In genomic region chr7:135662373-135663114, GRCh38 we compare ENCODE assay signal across 1 cellular context.
TF ChIP-seq lines count a peak whose summit lies in the region.

Gene STMP1 (plus strand): TSS chr7:135662514.

TF ChIP-seq in K562, 482 proteins besides CTCF, POLR2A, EP300 and RAD21 (continued from another document and continues in another):
- TF ChIP-seq MGA (IDR thresholded peaks at IDR 0.05) (no peak), ZC3H4 (CRISPR knock-in tag; IDR thresholded peaks at IDR 0.05; ENCODE audit: borderline replicate concordance) (peak; percentile 100), SP2 (IDR thresholded peaks at IDR 0.05; ENCODE audit: extremely low read depth, low read depth, low read length, poor library complexity, severe bottlenecking) (peak; percentile 21), YBX1 (IDR thresholded peaks at IDR 0.05) (no peak), PKNOX1 (IDR thresholded peaks at IDR 0.05) (no peak), GABPB2 (CRISPR knock-in tag; conservative IDR thresholded peaks at IDR 0.05) (no peak), FOXK2 (conservative IDR thresholded peaks at IDR 0.05 in 1 of 2, IDR thresholded peaks at IDR 0.05 in 1 of 2; ENCODE audit: low read depth in 2 of 2) (peak in 1 of 2 experiments; percentile 28; a peak in 1 of 4 replicates), PTBP1 (IDR thresholded peaks at IDR 0.05; ENCODE audit: low read depth, low read length) (no peak), BRD4 (IDR thresholded peaks at IDR 0.05) (peak; percentile 83; the same call in 1 of the 2 replicates), SIN3A (IDR thresholded peaks at IDR 0.05; ENCODE audit: borderline replicate concordance in 2 of 2, control insufficient read depth in 1 of 2, low read depth in 2 of 2, low read length in 2 of 2) (peak; percentile 84 to 91; a peak in 2 of 4 replicates), E2F5 (CRISPR knock-in tag; IDR thresholded peaks at IDR 0.05) (peak; percentile 97), ZNF253 (CRISPR knock-in tag; conservative IDR thresholded peaks at IDR 0.05) (no peak; the same call in 1 of the 2 replicates), TRIM25 (IDR thresholded peaks at IDR 0.05; ENCODE audit: borderline replicate concordance) (no peak), ZBTB43 (CRISPR knock-in tag; IDR thresholded peaks at IDR 0.05) (peak; percentile 96), TARDBP (IDR thresholded peaks at IDR 0.05) (peak; percentile 45; the same call in 1 of the 2 replicates), CCNT2 (IDR thresholded peaks at IDR 0.05; ENCODE audit: borderline replicate concordance, extremely low read depth, insufficient read length, low read depth, low read length) (peak; percentile 98), SNRNP70 (optimal IDR thresholded peaks at IDR 0.05; ENCODE audit: low read depth, low read length) (no peak), ZKSCAN3 (CRISPR knock-in tag; IDR thresholded peaks at IDR 0.05) (no peak), ZNF197 (CRISPR knock-in tag; IDR thresholded peaks at IDR 0.05; ENCODE audit: low read depth) (no peak), ZSCAN29 (IDR thresholded peaks at IDR 0.05) (peak; percentile 22; the same call in 1 of the 2 replicates), REST (CRISPR knock-in tag; IDR thresholded peaks at IDR 0.05; ENCODE audit: low read depth) (no peak; the same call in 1 of the 2 replicates), SMARCE1 (IDR thresholded peaks at IDR 0.05) (no peak), SIRT6 (IDR thresholded peaks at IDR 0.05; ENCODE audit: low read depth, low read length) (no peak), ZNF830 (CRISPR knock-in tag; IDR thresholded peaks at IDR 0.05) (peak; percentile 61; the same call in 1 of the 2 replicates), TFAM (CRISPR knock-in tag; conservative IDR thresholded peaks at IDR 0.05) (no peak), NR3C1 (CRISPR knock-in tag; IDR thresholded peaks at IDR 0.05) (peak; percentile 91; the same call in 1 of the 2 replicates), ZBTB11 (CRISPR knock-in tag; IDR thresholded peaks at IDR 0.05) (peak; percentile 92 to 98 (median 97); a peak in 5 of 6 replicates), NFIX (CRISPR knock-in tag; IDR thresholded peaks at IDR 0.05; ENCODE audit: low read depth) (no peak), ESRRB (CRISPR knock-in tag; IDR thresholded peaks at IDR 0.05; ENCODE audit: borderline replicate concordance) (no peak), ZNF444 (CRISPR knock-in tag; IDR thresholded peaks at IDR 0.05) (no peak), HNRNPK (IDR thresholded peaks at IDR 0.05; ENCODE audit: low read depth, low read length, poor library complexity, severe bottlenecking) (no peak), RB1 (IDR thresholded peaks at IDR 0.05; ENCODE audit: low read depth) (peak; percentile 98), NFXL1 (CRISPR knock-in tag; IDR thresholded peaks at IDR 0.05) (no peak), ZNF766 (CRISPR knock-in tag; conservative IDR thresholded peaks at IDR 0.05) (peak; percentile 13; the same call in 1 of the 2 replicates)
